In genomic region chr5:68924490-68925145, GRCh38 we compare ENCODE assay signal across 11 cellular contexts.
DNase-seq lines count a peak whose midpoint lies in the region; ATAC-seq and TF ChIP-seq lines count a peak whose summit lies in the region.
"Had no signal": no experiment of that assay in that cellular context is flagged by ENCODE, and none has a peak within 500 bp of the region (broad histone marks: within the 10 kb centered on the region; RNA-seq: fewer than 3 reads in every experiment).

No MANE protein-coding gene starts in this region.

- no peaks in the 10 kb centered on the region for H3K4me1 Mint-ChIP-seq in activated T-cell treated with anti-CD3 and anti-CD28 coated beads, Interleukin-2, amount 50 U/mL, for 4 hours (ENCODE audit: low read depth)
- no peaks in the 10 kb centered on the region for H3K4me1 Mint-ChIP-seq in T-helper 17 cell
- H3K4me1 Mint-ChIP-seq: memory B cell had no signal

- DNase-seq in AG08396 (ENCODE audit: low spot score) (peak; percentile 35), NCI-H226 (peak; percentile 65), epidermal melanocyte (ENCODE audit: insufficient read length, low spot score) (peak; percentile 49), kidney glomerular epithelial cell (lab: John Stamatoyannopoulos, UW) (peak; percentile 34), GM13977 (ENCODE audit: low spot score) (no peak), T-helper 17 cell (no peak)
- DNase-seq in activated T-cell treated with anti-CD3 and anti-CD28 coated beads, Interleukin-2, amount 50 U/mL, for 4 hours, result no peak
- DNase-seq: GF-D8 had no signal

- H3K27ac Mint-ChIP-seq in T-helper 17 cell, result no peak overlapping the region
- H3K27ac Mint-ChIP-seq: memory B cell had no signal

- no peaks in the 10 kb centered on the region for H3K9me3 Mint-ChIP-seq in activated T-cell treated with anti-CD3 and anti-CD28 coated beads, Interleukin-2, amount 50 U/mL, for 4 hours
- H3K9me3 Mint-ChIP-seq: memory B cell had no signal

- H3K4me3 Mint-ChIP-seq in activated T-cell treated with anti-CD3 and anti-CD28 coated beads, Interleukin-2, amount 50 U/mL, for 4 hours, result no peak overlapping the region
- no peak overlapping the region for H3K4me3 Mint-ChIP-seq in T-helper 17 cell
- H3K4me3 Mint-ChIP-seq: memory B cell had no signal

- in situ Hi-C loops in GM13977 (cut with MboI; ENCODE audit: low pct_unique_long_range_greater_than_20kb, low sequenced_read_pairs, unreplicated experiment), result no loop called here

- TF ChIP-seq CTCF in GM13977 (IDR thresholded peaks at IDR 0.05; ENCODE audit: extremely low read depth, insufficient read depth, missing control alignments), result no peak

- peaks cover 6% of the 10 kb centered on the region for H3K27me3 Mint-ChIP-seq in activated T-cell treated with anti-CD3 and anti-CD28 coated beads, Interleukin-2, amount 50 U/mL, for 4 hours (ENCODE audit: low read depth)
- peaks cover 18% of the 10 kb centered on the region for H3K27me3 Mint-ChIP-seq in T-helper 17 cell

- no peaks in the 10 kb centered on the region for H3K36me3 Mint-ChIP-seq in activated T-cell treated with anti-CD3 and anti-CD28 coated beads, Interleukin-2, amount 50 U/mL, for 4 hours (ENCODE audit: insufficient read depth)
- H3K36me3 Mint-ChIP-seq in T-helper 17 cell (ENCODE audit: low read depth), result no peaks in the 10 kb centered on the region
- H3K36me3 Mint-ChIP-seq: memory B cell had no signal

- ATAC-seq in activated T-cell treated with anti-CD3 and anti-CD28 coated beads, Interleukin-2, amount 50 U/mL, for 4 hours, result no peak
- ATAC-seq in GM21390 (IDR thresholded peaks at IDR 0.05; ENCODE audit: unreplicated experiment) (no peak), T-helper 17 cell (no peak)

- H3K9me3 ChIP-seq in T-helper 17 cell (ENCODE audit: control insufficient read depth, low read length, poor library complexity, severe bottlenecking), result no peaks in the 10 kb centered on the region
- H3K9me3 ChIP-seq: adrenal gland had no signal

Comparison
In these comparisons a context has a peak if more than half of its experiments do, and no peak if none do; other contexts are left out.
1. DNase-seq: peak in AG08396 (single experiment), NCI-H226 (single experiment), epidermal melanocyte (single experiment) and kidney glomerular epithelial cell (single experiment); none in activated T-cell treated with anti-CD3 and anti-CD28 coated beads, Interleukin-2, amount 50 U/mL, for 4 hours (single experiment), GM13977 (single experiment) and T-helper 17 cell (0 of 3).